Comparison of ENCODE assay signal across 28 cellular contexts in the genomic region with DNA sequence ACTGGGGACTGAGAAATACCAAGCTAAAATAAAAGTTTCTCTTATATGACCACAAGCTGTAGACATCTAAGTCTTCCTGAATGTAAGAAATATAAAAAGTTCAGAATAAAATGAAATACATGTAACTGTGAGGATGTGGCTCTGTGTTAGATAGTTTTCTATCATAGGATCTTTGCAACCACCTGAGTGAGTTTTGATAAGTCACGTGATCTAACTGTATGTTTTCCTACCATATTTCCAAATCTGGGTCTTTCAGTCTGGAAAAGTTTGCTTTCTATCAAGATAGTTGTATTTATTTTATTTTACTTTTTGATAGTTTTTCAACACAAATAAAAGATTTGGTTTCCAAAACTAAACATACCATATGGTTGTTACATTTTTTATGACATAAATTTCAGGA.
"Had no signal": no experiment of that assay in that cellular context is flagged by ENCODE, and none has a peak within 500 bp of the region (broad histone marks: within the 10 kb centered on the region; RNA-seq: fewer than 3 reads in every experiment).

No MANE protein-coding gene starts in this region.

- H3K27me3 Mint-ChIP-seq: dendritic cell treated with granulocyte-macrophage colony-stimulating factor and Interleukin-4, amounts not matched to agents 40 ng/mL and 50 ng/mL, for 4 days; effector memory CD8-positive, alpha-beta T cell had no signal

- ATAC-seq: effector memory CD8-positive, alpha-beta T cell; esophagus mucosa; foreskin keratinocyte; gastrocnemius medialis; gastroesophageal sphincter; heart left ventricle; heart right ventricle had no signal

- H3K27ac Mint-ChIP-seq: dendritic cell treated with granulocyte-macrophage colony-stimulating factor and Interleukin-4, amounts not matched to agents 40 ng/mL and 50 ng/mL, for 4 days; effector memory CD8-positive, alpha-beta T cell; endodermal cell had no signal

- H3K4me3 ChIP-seq: colonic mucosa, coronary artery, dorsolateral prefrontal cortex, esophagus muscularis mucosa, esophagus squamous epithelium, gastrocnemius medialis, gastroesophageal sphincter, heart left ventricle, heart right ventricle had no signal

- H3K4me3 Mint-ChIP-seq: dendritic cell treated with granulocyte-macrophage colony-stimulating factor and Interleukin-4, amounts not matched to agents 40 ng/mL and 50 ng/mL, for 4 days; effector memory CD8-positive, alpha-beta T cell; endodermal cell had no signal

- H3K4me1 ChIP-seq: colonic mucosa, esophagus muscularis mucosa, esophagus squamous epithelium, foreskin keratinocyte, gastrocnemius medialis, gastroesophageal sphincter, heart left ventricle, heart right ventricle had no signal

- H3K27me3 ChIP-seq: colonic mucosa, dorsolateral prefrontal cortex, esophagus muscularis mucosa, esophagus squamous epithelium, foreskin keratinocyte, gastrocnemius medialis, gastroesophageal sphincter, heart left ventricle, heart right ventricle had no signal

- H3K27ac ChIP-seq: colonic mucosa, coronary artery, dorsolateral prefrontal cortex, epithelial cell of prostate, esophagus muscularis mucosa, esophagus squamous epithelium, foreskin keratinocyte, gastrocnemius medialis, gastroesophageal sphincter, heart left ventricle, heart right ventricle had no signal

- DNase-seq: colonic mucosa; cortex of kidney; dermis blood vessel endothelial cell; dorsolateral prefrontal cortex; effector CD4-positive, alpha-beta T cell; effector CD8-positive, alpha-beta T cell; effector memory CD4-positive, alpha-beta T cell; effector memory CD8-positive, alpha-beta T cell; endodermal cell; erythroblast; esophagus squamous epithelium; foreskin fibroblast; foreskin keratinocyte; foreskin melanocyte; gastrocnemius medialis; glutamatergic neuron; head of caudate nucleus; heart left ventricle; heart right ventricle had no signal

- H3K9me3 Mint-ChIP-seq: endodermal cell had no signal

- H3K36me3 ChIP-seq: colonic mucosa, esophagus muscularis mucosa, esophagus squamous epithelium, gastrocnemius medialis, gastroesophageal sphincter, heart left ventricle, heart right ventricle had no signal

- FAIRE-seq: colon, endometrium, endothelial cell of umbilical vein had no signal

- H3K9me3 ChIP-seq: colonic mucosa, esophagus muscularis mucosa, esophagus squamous epithelium, gastrocnemius medialis, gastroesophageal sphincter, heart right ventricle had no signal
